In the genomic region with DNA sequence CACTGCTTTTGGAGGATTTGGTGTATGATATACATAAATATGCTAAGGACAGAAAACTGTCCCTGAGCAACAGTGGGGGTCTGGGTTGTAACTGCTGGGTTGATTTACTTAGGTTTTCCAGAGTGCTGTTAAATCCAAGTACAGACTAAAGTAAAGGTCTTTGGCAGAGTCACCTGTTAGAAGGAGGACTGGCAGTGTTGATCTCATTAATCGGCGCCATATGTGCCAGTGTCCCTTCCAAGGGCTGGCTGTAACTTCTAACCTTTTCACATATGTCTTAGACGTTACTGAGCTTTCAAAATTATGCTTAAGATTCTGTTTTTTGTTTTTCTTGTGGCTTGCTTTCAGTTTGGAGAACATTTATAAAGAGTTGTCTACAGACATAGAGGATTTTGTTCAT, we compare ENCODE assay signal across 18 cellular contexts.
"Had no signal": no experiment of that assay in that cellular context is flagged by ENCODE, and none has a peak within 500 bp of the region (broad histone marks: within the 10 kb centered on the region; RNA-seq: fewer than 3 reads in every experiment).

No MANE protein-coding gene starts in this region.

- H3K9me3 Mint-ChIP-seq: endodermal cell; naive thymus-derived CD8-positive, alpha-beta T cell; neural progenitor cell; type B pancreatic cell had no signal

- H3K36me3 ChIP-seq: colonic mucosa had no signal

- H3K27me3 Mint-ChIP-seq: naive thymus-derived CD8-positive, alpha-beta T cell; progenitor cell of endocrine pancreas; type B pancreatic cell had no signal

- H3K27ac Mint-ChIP-seq: endodermal cell; naive thymus-derived CD8-positive, alpha-beta T cell; neural progenitor cell; progenitor cell of endocrine pancreas; type B pancreatic cell had no signal

- H3K9me3 ChIP-seq: colonic mucosa, heart right ventricle, mucosa of descending colon, pancreas, suprapubic skin, thyroid gland had no signal

- H3K27me3 ChIP-seq: colonic mucosa, heart right ventricle, neural progenitor cell, pancreas, suprapubic skin, thyroid gland had no signal

- DNase-seq: colonic mucosa; dermis blood vessel endothelial cell; heart right ventricle; mammary epithelial cell; mucosa of descending colon; naive thymus-derived CD8-positive, alpha-beta T cell; right cardiac atrium; small intestine; stimulated activated CD4-positive, alpha-beta T cell treated with anti-CD3 and anti-CD28 coated beads, Interleukin-2, amount 100 ng/mL, for 48 hours; stimulated activated naive CD4-positive, alpha-beta T cell treated with Interleukin-2 at 50 U/mL for 16 hours; thyroid gland had no signal

- ATAC-seq: heart right ventricle; left lobe of liver; mucosa of descending colon; naive thymus-derived CD8-positive, alpha-beta T cell; pancreas; right cardiac atrium had no signal

- H3K4me3 Mint-ChIP-seq: endodermal cell; naive thymus-derived CD8-positive, alpha-beta T cell; type B pancreatic cell had no signal

- H3K27ac ChIP-seq: colonic mucosa, heart right ventricle, neural progenitor cell, pancreas, thyroid gland had no signal

- H3K4me3 ChIP-seq: colonic mucosa, heart right ventricle, mucosa of descending colon, neural progenitor cell, pancreas, suprapubic skin, thyroid gland had no signal
